Comparison of ENCODE assay signal across 8 cellular contexts in genomic region chr1:110634455-110635281, GRCh38. TPM values are rescaled to one million over a fixed set of nuclear protein-coding genes. Genes with fewer than 3 reads are reported as not detected.
DNase-seq lines count a peak whose midpoint lies in the region; ATAC-seq and TF ChIP-seq lines count a peak whose summit lies in the region.

No MANE protein-coding gene starts in this region.

- POLR2A ChIA-PET in activated CD8-positive, alpha-beta T cell treated with anti-CD3 and anti-CD28 coated beads for 36 hours (lab: Charles Lee): interaction anchor here (0.7 to 9.8 kb wide), 6 partner anchors 13 to 138 kb away, joined by 3 to 131 read pairs (median 6); partner anchors contain the start of gene KCNA3

- DNase-seq in CD4-positive, CD25-positive, alpha-beta regulatory T cell: peak; percentile 24 to 59 (median 37)
- DNase-seq in activated CD8-positive, alpha-beta T cell treated with anti-CD3 and anti-CD28 coated beads for 36 hours: peak; percentile 89
- DNase-seq in epithelial cell of prostate (ENCODE audit: low read depth, low spot score) (peak; percentile 36), psoas muscle (peak; percentile 74 to 88), cerebellar cortex (ENCODE audit: low spot score) (no peak), RKO (ENCODE audit: low spot score) (no peak)

- H3K4me1 Mint-ChIP-seq in CD4-positive, CD25-positive, alpha-beta regulatory T cell: peaks cover 15 to 68% (median 55%) of the 10 kb centered on the region in 4 donors
- H3K4me1 Mint-ChIP-seq in activated CD8-positive, alpha-beta T cell treated with anti-CD3 and anti-CD28 coated beads for 36 hours (ENCODE audit: low read depth): peaks cover 66% of the 10 kb centered on the region

- peak overlapping the region in 2 of 3 donors; percentile 96 to 97 for H3K27ac Mint-ChIP-seq in CD4-positive, CD25-positive, alpha-beta regulatory T cell
- H3K27ac Mint-ChIP-seq in activated CD8-positive, alpha-beta T cell treated with anti-CD3 and anti-CD28 coated beads for 36 hours: peak overlapping the region; percentile 94

- intact Hi-C loops in activated CD8-positive, alpha-beta T cell treated with anti-CD3 and anti-CD28 coated beads for 36 hours (cut with micrococcal nuclease): loop anchor here (5.0 to 10.0 kb wide), 2 partner anchors 240 to 583 kb away; partner anchors contain the start of gene CD53
- intact Hi-C loops in psoas muscle (cut with DNase I): loop anchor here in 1 of 2 donors (5.0 kb wide), 1 partner anchor 133 kb away; no protein-coding TSS in a partner anchor

- peak overlapping the region; percentile 80 for H3K27ac ChIP-seq in CD4-positive, CD25-positive, alpha-beta regulatory T cell (ENCODE audit: insufficient read depth, low read length, poor library complexity, severe bottlenecking)
- no peak overlapping the region for H3K27ac ChIP-seq in epithelial cell of prostate
- no peak overlapping the region for H3K27ac ChIP-seq in psoas muscle

- no peaks in the 10 kb centered on the region for H3K27me3 ChIP-seq in CD4-positive, CD25-positive, alpha-beta regulatory T cell (ENCODE audit: control insufficient read depth, insufficient read depth, low read length)
- no peaks in the 10 kb centered on the region for H3K27me3 ChIP-seq in psoas muscle (ENCODE audit: insufficient read depth in 3 of 3, low read length in 2 of 3)

- 15 to 22% (median 18%) methylated on average over 7 of the region's 7 CpGs for WGBS in psoas muscle, 3 donors

- peak overlapping the region; percentile 65 for H3K4me3 ChIP-seq in CD4-positive, CD25-positive, alpha-beta regulatory T cell (ENCODE audit: low read depth, low read length)
- no peak overlapping the region for H3K4me3 ChIP-seq in psoas muscle

- peak overlapping the region; percentile 33 to 68 (median 54) for H3K4me3 Mint-ChIP-seq in CD4-positive, CD25-positive, alpha-beta regulatory T cell
- peak overlapping the region; percentile 34 for H3K4me3 Mint-ChIP-seq in activated CD8-positive, alpha-beta T cell treated with anti-CD3 and anti-CD28 coated beads for 36 hours

- no peaks in the 10 kb centered on the region for H3K27me3 Mint-ChIP-seq in CD4-positive, CD25-positive, alpha-beta regulatory T cell
- H3K27me3 Mint-ChIP-seq in activated CD8-positive, alpha-beta T cell treated with anti-CD3 and anti-CD28 coated beads for 36 hours: no peaks in the 10 kb centered on the region

- ATAC-seq in CD4-positive, CD25-positive, alpha-beta regulatory T cell (ENCODE audit: low read depth in 2 of 2): peak; percentile 25 to 26
- ATAC-seq in GM21367 (IDR thresholded peaks at IDR 0.05; ENCODE audit: unreplicated experiment): peak; percentile 50
- ATAC-seq in HG03575 (IDR thresholded peaks at IDR 0.05; ENCODE audit: extremely low read depth, insufficient number of reproducible peaks, low FRiP score, unreplicated experiment): peak; percentile 43
- peak; percentile 60 for ATAC-seq in activated CD8-positive, alpha-beta T cell treated with anti-CD3 and anti-CD28 coated beads for 36 hours
- peak; percentile 86 to 90 (median 88) for ATAC-seq in psoas muscle

- H3K36me3 ChIP-seq in CD4-positive, CD25-positive, alpha-beta regulatory T cell (ENCODE audit: control insufficient read depth, insufficient read depth, low read length): no peaks in the 10 kb centered on the region
- H3K36me3 ChIP-seq in psoas muscle (ENCODE audit: insufficient read depth in 1 of 2, low read depth in 1 of 2): no peaks in the 10 kb centered on the region

- CTCF ChIA-PET in activated CD8-positive, alpha-beta T cell treated with anti-CD3 and anti-CD28 coated beads for 36 hours (lab: Charles Lee): interaction anchor here (0.8 to 6.4 kb wide), 11 partner anchors 12 to 149 kb away, joined by 3 to 66 read pairs (median 8); no protein-coding TSS in a partner anchor

- no peaks in the 10 kb centered on the region for H3K9me3 ChIP-seq in CD4-positive, CD25-positive, alpha-beta regulatory T cell (ENCODE audit: control insufficient read depth in 2 of 2, low read length in 2 of 2)
- no peaks in the 10 kb centered on the region for H3K9me3 ChIP-seq in psoas muscle

- peaks cover 92% of the 10 kb centered on the region for H3K4me1 ChIP-seq in CD4-positive, CD25-positive, alpha-beta regulatory T cell (ENCODE audit: control insufficient read depth, insufficient read depth, low read length, poor library complexity, severe bottlenecking)
- no peaks in the 10 kb centered on the region for H3K4me1 ChIP-seq in psoas muscle

- H3K36me3 Mint-ChIP-seq in CD4-positive, CD25-positive, alpha-beta regulatory T cell: no peaks in the 10 kb centered on the region
- no peaks in the 10 kb centered on the region for H3K36me3 Mint-ChIP-seq in activated CD8-positive, alpha-beta T cell treated with anti-CD3 and anti-CD28 coated beads for 36 hours (ENCODE audit: low read depth)

- no peak for TF ChIP-seq CTCF in activated CD8-positive, alpha-beta T cell treated with anti-CD3 and anti-CD28 coated beads for 36 hours (IDR thresholded peaks at IDR 0.05)
- no peak for TF ChIP-seq CTCF in psoas muscle (IDR thresholded peaks at IDR 0.05)

- no peaks in the 10 kb centered on the region for H3K9me3 Mint-ChIP-seq in CD4-positive, CD25-positive, alpha-beta regulatory T cell
- H3K9me3 Mint-ChIP-seq in activated CD8-positive, alpha-beta T cell treated with anti-CD3 and anti-CD28 coated beads for 36 hours: no peaks in the 10 kb centered on the region

RNA-seq across cellular contexts. Expression of gene KCNA2, which starts 28.5 kb away (rescaled TPM):
- 5.8 TPM for total RNA-seq in CD4-positive, CD25-positive, alpha-beta regulatory T cell
- 1 to 10 TPM in 1 of 4 donors, under 1 TPM in 3; 0.50 to 1.5 (median 0.62) TPM for polyA plus RNA-seq in CD4-positive, CD25-positive, alpha-beta regulatory T cell
- total RNA-seq in activated CD8-positive, alpha-beta T cell treated with anti-CD3 and anti-CD28 coated beads for 36 hours: under 1 TPM; 0.02 to 0.14 TPM
- 1 to 10 TPM in 1 of 4 donors, under 1 TPM in 3; 0.05 to 1.1 (median 0.64) TPM for total RNA-seq in psoas muscle
- polyA plus RNA-seq in psoas muscle: under 1 TPM; 0.06 to 0.43 (median 0.14) TPM

RNA-seq across cellular contexts. Expression of gene KCNA3, which starts 40.1 kb away (rescaled TPM):
- total RNA-seq in CD4-positive, CD25-positive, alpha-beta regulatory T cell: 120 TPM
- polyA plus RNA-seq in CD4-positive, CD25-positive, alpha-beta regulatory T cell: 10 to 100 TPM; 61.6 to 87.5 (median 84.9) TPM
- 10 to 100 TPM; 15.5 to 16.2 TPM for total RNA-seq in activated CD8-positive, alpha-beta T cell treated with anti-CD3 and anti-CD28 coated beads for 36 hours
- total RNA-seq in psoas muscle: under 1 TPM in 3 of 4 donors, not detected in 1; 0.08 to 0.56 (median 0.16) TPM
- polyA plus RNA-seq in psoas muscle: not detected

Comparison
In these comparisons a context has a peak if more than half of its experiments do, and no peak if none do; other contexts are left out.
1. ATAC-seq: peak in every context shown above with its lines; median percentile 88 in psoas muscle; 60 in activated CD8-positive, alpha-beta T cell treated with anti-CD3 and anti-CD28 coated beads for 36 hours; 50 in GM21367; 43 in HG03575; 26 in CD4-positive, CD25-positive, alpha-beta regulatory T cell.
2. DNase-seq: peak in CD4-positive, CD25-positive, alpha-beta regulatory T cell (3 of 3), activated CD8-positive, alpha-beta T cell treated with anti-CD3 and anti-CD28 coated beads for 36 hours (single experiment), epithelial cell of prostate (single experiment) and psoas muscle (2 of 2); none in cerebellar cortex (single experiment) and RKO (single experiment).
3. RNA of gene KCNA3, which starts 40.1 kb away (total RNA-seq): 120 TPM in CD4-positive, CD25-positive, alpha-beta regulatory T cell (single experiment) and 15.5 to 16.2 TPM in activated CD8-positive, alpha-beta T cell treated with anti-CD3 and anti-CD28 coated beads for 36 hours; 0.08 to 0.56 TPM in psoas muscle; every median in the first group is over 10 times any median in the second.